In the genomic region with DNA sequence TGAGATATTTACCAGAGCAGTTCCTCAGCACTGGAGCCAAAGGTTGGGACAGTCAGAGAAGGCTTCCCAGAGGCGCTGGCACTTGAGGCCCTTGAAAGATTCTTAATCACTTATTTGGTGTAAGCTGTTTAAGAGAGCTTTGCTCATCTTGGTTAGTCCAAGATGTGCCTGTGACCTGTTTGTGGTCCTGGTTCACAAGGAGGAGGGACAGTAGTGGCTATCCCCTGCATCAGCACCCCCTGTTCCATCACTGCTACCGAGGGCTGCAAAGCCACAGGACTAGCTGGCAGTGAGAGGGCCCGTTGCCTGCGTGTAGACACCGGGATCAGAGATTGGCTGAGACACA, we compare ENCODE assay signal across 22 cellular contexts. TPM values are rescaled to one million over a fixed set of nuclear protein-coding genes. Genes with fewer than 3 reads are reported as not detected.
DNase-seq lines count a peak whose midpoint lies in the region; ATAC-seq, FAIRE-seq and TF ChIP-seq lines count a peak whose summit lies in the region.
"Had no signal": no experiment of that assay in that cellular context is flagged by ENCODE, and none has a peak within 500 bp of the region (broad histone marks: within the 10 kb centered on the region; RNA-seq: fewer than 3 reads in every experiment).

No MANE protein-coding gene starts in this region.

- H3K18ac ChIP-seq in trophoblast cell (ENCODE audit: low read length) = peak overlapping the region; percentile 44

- H3K36me3 ChIP-seq in Peyer's patch (no peaks in the 10 kb centered on the region), HepG2 (replicated peaks in 1 of 2; ENCODE audit: control insufficient read depth in 1 of 2, insufficient read depth in 2 of 2, low read length in 2 of 2) (no peaks in the 10 kb centered on the region), trophoblast cell (ENCODE audit: control insufficient read depth in 1 of 2, insufficient read depth in 2 of 2, low read length in 2 of 2) (no peaks in the 10 kb centered on the region)
- H3K36me3 ChIP-seq: BLaER1 treated with 17β-estradiol and CSF1 and Interleukin-3, amounts not matched to agents 10 nM and 100 nM; MG63 had no signal

- no peak for TF ChIP-seq POLR2A in A549 (IDR thresholded peaks at IDR 0.05; ENCODE audit: low read length)
- TF ChIP-seq POLR2A in Peyer's patch (IDR thresholded peaks at IDR 0.05) = no peak
- peak in 1 of 2 experiments; percentile 8; a peak in 1 of 4 replicates for TF ChIP-seq POLR2A in HepG2 (IDR thresholded peaks at IDR 0.05; ENCODE audit: insufficient read depth in 1 of 2, low read depth in 2 of 2, low read length in 2 of 2)

- H3K4ac ChIP-seq in trophoblast cell (ENCODE audit: low read depth, low read length) = no peak overlapping the region

- H2BK12ac ChIP-seq in trophoblast cell (ENCODE audit: low read length) = peak overlapping the region; percentile 34

- peak overlapping the region; percentile 72 for H2AK5ac ChIP-seq in trophoblast cell (ENCODE audit: low read length)

- WGBS in A549 (ENCODE audit: missing lambda C conversion rate) = 83% methylated on average over 5 of the region's 5 CpGs
- 0% methylated on average over 1 of the region's 5 CpGs for whole genome bisulfite sequencing in HepG2 (ENCODE audit: low lambda C conversion rate)
- WGBS in trophoblast cell (ENCODE audit: extremely low coverage, insufficient coverage, insufficient read length) = no CpG with 5 or more reads among the region's 5 CpGs

- TSS peak; percentile 87 for BruUV-seq in HepG2 (replicated peaks; lab: Mats Ljungman, UMichigan)

- H4K91ac ChIP-seq in trophoblast cell (ENCODE audit: low read depth, low read length) = peak overlapping the region; percentile 30

- CTCF ChIA-PET in A549 (lab: Yijun Ruan, JAX) (interaction anchor here (0.8 kb wide), 1 partner anchor 37 kb away, joined by 4 read pairs; no protein-coding TSS in a partner anchor), HepG2 (lab: Yijun Ruan, JAX; ENCODE audit: low intra/inter-chr PET ratio, low total read pairs) (interaction anchor here (0.9 kb wide), 1 partner anchor 31 kb away, joined by 3 read pairs; no protein-coding TSS in a partner anchor)

- peaks cover 66% of the 10 kb centered on the region for H3K4me1 ChIP-seq in A549
- peaks cover 0 to 64% (median 6%) of the 10 kb centered on the region in 4 donors for H3K4me1 ChIP-seq in Peyer's patch
- peaks cover 95% of the 10 kb centered on the region for H3K4me1 ChIP-seq in HepG2 (ENCODE audit: insufficient read depth, low read length)
- peaks cover 28 to 32% of the 10 kb centered on the region in 2 experiments for H3K4me1 ChIP-seq in trophoblast cell (ENCODE audit: control insufficient read depth in 1 of 2, insufficient read depth in 2 of 2, low read length in 2 of 2)

- H3K4me3 ChIP-seq in A549 = no peak overlapping the region
- peak overlapping the region in 2 of 4 donors; percentile 38 for H3K4me3 ChIP-seq in Peyer's patch
- peak overlapping the region; percentile 34 to 78 (median 48) for H3K4me3 ChIP-seq in HepG2 (replicated peaks in 1 of 3; ENCODE audit: insufficient read depth in 1 of 3, low read depth in 2 of 3, low read length in 3 of 3)
- H3K4me3 ChIP-seq in trophoblast cell (ENCODE audit: low read depth, low read length) = no peak overlapping the region
- H3K4me3 ChIP-seq: BLaER1 treated with 17β-estradiol and CSF1 and Interleukin-3, amounts not matched to agents 10 nM and 100 nM; MG63 had no signal

- H2AFZ ChIP-seq in HepG2 (ENCODE audit: low read length) (no peak overlapping the region), trophoblast cell (ENCODE audit: insufficient read depth, low read length, poor library complexity) (no peak overlapping the region)

- H2BK120ac ChIP-seq in trophoblast cell (ENCODE audit: insufficient read depth, low read length, poor library complexity) = peak overlapping the region; percentile 29

- no peak overlapping the region for H4K12ac ChIP-seq in trophoblast cell (ENCODE audit: low read depth, low read length)

- in situ Hi-C loops in HepG2 (cut with HindIII; ENCODE audit: extremely low pct_ligation_motif_present, low pct_unique_long_range_greater_than_20kb) = loop anchor here (5.0 kb wide), 1 partner anchor 33 kb away; the partner anchor contains the start of gene VEGFA

- TF ChIP-seq CTCF in A549 (IDR thresholded peaks at IDR 0.05) (no peak), Peyer's patch (IDR thresholded peaks at IDR 0.05) (no peak), HepG2 (CRISPR knock-in tag; IDR thresholded peaks at IDR 0.05) (no peak)

- FAIRE-seq in A549 (lab: Jason Lieb, UNC) (no peak), HepG2 (lab: Jason Lieb, UNC) (no peak)
- FAIRE-seq: D721Med, RCC 7860 had no signal

- no peak overlapping the region for H2BK5ac ChIP-seq in trophoblast cell (ENCODE audit: low read depth, low read length, poor library complexity)

- H3K14ac ChIP-seq in trophoblast cell (ENCODE audit: low read length) = no peak overlapping the region

- intact Hi-C loops in HepG2 (cut with micrococcal nuclease; ENCODE audit: unreplicated experiment) = no loop called here

- H3K27ac ChIP-seq in A549 (peak overlapping the region; percentile 60 to 79), Peyer's patch (peak overlapping the region in 3 of 4 donors; percentile 74 to 96 (median 88)), HepG2 (ENCODE audit: extremely low read length, insufficient read depth, low read length) (peak overlapping the region; percentile 79), trophoblast cell (ENCODE audit: low read depth, low read length) (no peak overlapping the region)
- H3K27ac ChIP-seq: HL-60 had no signal

- no peak overlapping the region for H3K23ac ChIP-seq in trophoblast cell (ENCODE audit: low read length)

- POLR2A ChIA-PET in A549 (lab: Yijun Ruan, JAX) (no interaction called here), HepG2 (lab: Yijun Ruan, JAX) (interaction anchor here (1.0 to 4.7 kb wide), 13 partner anchors 9 to 267 kb away, joined by 3 to 66 read pairs (median 14); partner anchors contain the start of genes GTPBP2 and VEGFA)

- H3K79me1 ChIP-seq in trophoblast cell (ENCODE audit: low read length) = peaks cover 12% of the 10 kb centered on the region

- H3K4me2 ChIP-seq in A549 (peak overlapping the region; percentile 76), HepG2 (ENCODE audit: low read depth, low read length) (peak overlapping the region; percentile 95), trophoblast cell (ENCODE audit: low read length) (no peak overlapping the region)

- H4K20me1 ChIP-seq in HepG2 (ENCODE audit: insufficient read depth, low read length) = no peaks in the 10 kb centered on the region
- H4K20me1 ChIP-seq: BLaER1 treated with 17β-estradiol and CSF1 and Interleukin-3, amounts not matched to agents 10 nM and 100 nM had no signal

- H3K79me2 ChIP-seq in HepG2 (ENCODE audit: insufficient read depth, low read length) = no peaks in the 10 kb centered on the region
- no peaks in the 10 kb centered on the region for H3K79me2 ChIP-seq in trophoblast cell (ENCODE audit: control insufficient read depth, insufficient read depth, low read length, poor library complexity)

- no peak overlapping the region for H4K8ac ChIP-seq in trophoblast cell (ENCODE audit: low read depth, low read length)

- TF ChIP-seq RAD21 in A549 (conservative IDR thresholded peaks at IDR 0.05 in 1 of 2, IDR thresholded peaks at IDR 0.05 in 1 of 2) = no peak
- no peak for TF ChIP-seq RAD21 in HepG2 (CRISPR knock-in tag; IDR thresholded peaks at IDR 0.05)

- H3K9ac ChIP-seq in HepG2 (ENCODE audit: insufficient read depth, low read depth, low read length) = peak overlapping the region; percentile 68
- H3K9ac ChIP-seq in trophoblast cell (ENCODE audit: low read length) = no peak overlapping the region
- H3K9ac ChIP-seq: BLaER1 treated with 17β-estradiol and CSF1 and Interleukin-3, amounts not matched to agents 10 nM and 100 nM had no signal

- ATAC-seq in A549 (no peak), HepG2 (peak; percentile 54; the same call in 2 of the 3 replicates)
- ATAC-seq: CD8-positive, alpha-beta T cell; SK-N-SH treated with all-trans-retinoic acid at 6 μM for 48 hours had no signal

- H3K27me3 ChIP-seq in Peyer's patch (no peaks in the 10 kb centered on the region), HepG2 (ENCODE audit: control insufficient read depth in 1 of 2, insufficient read depth in 2 of 2, low read length in 2 of 2) (no peaks in the 10 kb centered on the region; a peak in 2 of 5 replicates), trophoblast cell (ENCODE audit: insufficient read depth, low read length) (no peaks in the 10 kb centered on the region)
- H3K27me3 ChIP-seq: BLaER1 treated with 17β-estradiol and CSF1 and Interleukin-3, amounts not matched to agents 10 nM and 100 nM; MG63 had no signal

- H3K9me3 ChIP-seq in A549 = no peaks in the 10 kb centered on the region
- H3K9me3 ChIP-seq in Peyer's patch = no peaks in the 10 kb centered on the region
- H3K9me3 ChIP-seq in HepG2 (ENCODE audit: low read length) = no peaks in the 10 kb centered on the region
- H3K9me3 ChIP-seq in trophoblast cell (ENCODE audit: insufficient read depth, low read depth, low read length) = no peaks in the 10 kb centered on the region
- H3K9me3 ChIP-seq: BLaER1 treated with 17β-estradiol and CSF1 and Interleukin-3, amounts not matched to agents 10 nM and 100 nM; MG63 had no signal

- TF ChIP-seq EP300 in A549 (IDR thresholded peaks at IDR 0.05) (no peak), HepG2 (IDR thresholded peaks at IDR 0.05; ENCODE audit: low read depth in 2 of 2, low read length in 2 of 2) (no peak), HepG2 (CRISPR knock-in tag; IDR thresholded peaks at IDR 0.05; ENCODE audit: borderline replicate concordance) (no peak)

- no peak for DNase-seq in A549 (ENCODE audit: low read depth in 1 of 2, low spot score in 1 of 2)
- no peak for DNase-seq in Peyer's patch
- peak; percentile 48 for DNase-seq in HepG2 (ENCODE audit: low spot score)
- DNase-seq in trophoblast cell = no peak
- no peak for DNase-seq in RKO (ENCODE audit: low spot score)
- no peak for DNase-seq in GM19240 (ENCODE audit: insufficient read length, low spot score)
- DNase-seq in effector CD8-positive, alpha-beta T cell (lab: John Stamatoyannopoulos, UW) = no peak
- no peak for DNase-seq in SHP77 treated with DMSO at 0.1 percent for 48 hours (lab: John Stamatoyannopoulos, UW)
- DNase-seq: CD8-positive, alpha-beta T cell; DND-41; Karpas-422; MG63; NCI-H1092; NCI-H1436 treated with DMSO at 0.1 percent for 48 hours; NCI-H2029 treated with DMSO at 0.1 percent for 48 hours; NCI-H2171; Right ventricle myocardium superior had no signal

RNA-seq across cellular contexts. Expression of gene VEGFA, which starts 35.7 kb away (rescaled TPM):
- polyA plus RNA-seq in A549 (2011; rRNA removed) (83.7 and 101 TPM in 2 replicates), A549 (2017; fragmentation: RNase III; extraction: RNeasy Plus Mini Kit Qiagen cat#74134 plus additional on column Dnase treatment) (35.4 to 41.1 TPM (median 35.8 TPM) in 3 replicates), HepG2 (2011; rRNA removed) (629 and 1,104 TPM in 2 replicates)
- polyA plus RNA-seq in A549 (2012; cell fraction: cytosol; rRNA removed) = 71.6 and 78.6 TPM in 2 replicates
- polyA plus RNA-seq in A549 (2012; cell fraction: nucleus; rRNA removed) = 87.2 and 111 TPM in 2 replicates
- polyA minus RNA-seq in A549 (2011; rRNA and poly(A)+ RNA removed) = 125 and 135 TPM in 2 replicates
- total RNA-seq in Peyer's patch (100 to 1,000 TPM; 202 to 663 (median 418) TPM), HepG2 (2016; rRNA removed; fragmentation: Illumina TruSeq; extraction: Trizol) (34.1 and 68.1 TPM in 2 replicates)
- total RNA-seq in HepG2 (2016; cell fraction: cytosol; rRNA removed; fragmentation: Illumina TruSeq; extraction: Trizol; ENCODE audit: low read depth) = 13.4 and 14.2 TPM in 2 replicates
- 26.8 and 72.7 TPM in 2 replicates for total RNA-seq in HepG2 (2016; cell fraction: insoluble cytoplasmic fraction; rRNA removed; fragmentation: Illumina TruSeq; extraction: Trizol)
- 33.1 and 34.4 TPM in 2 replicates for total RNA-seq in HepG2 (2016; cell fraction: membrane; rRNA removed; fragmentation: Illumina TruSeq; extraction: Trizol)
- total RNA-seq in HepG2 (2016; cell fraction: nucleus; rRNA removed; fragmentation: Illumina TruSeq; extraction: Trizol) = 81.5 and 95.8 TPM in 2 replicates
- polyA plus RNA-seq in HepG2 (2011; cell fraction: cytosol; rRNA removed) = 292 and 298 TPM in 2 replicates
- 3,652 and 4,474 TPM in 2 replicates for polyA plus RNA-seq in HepG2 (2011; cell fraction: nucleus; rRNA removed)
- polyA plus RNA-seq in HepG2 (2012) = 463 and 546 TPM in 2 replicates
- 9.2 and 10.7 TPM in 2 replicates for polyA plus RNA-seq in HepG2 (2016; cell fraction: cytosol; fragmentation: Illumina TruSeq; extraction: Trizol; ENCODE audit: low read depth)
- polyA plus RNA-seq in HepG2 (2016; cell fraction: insoluble cytoplasmic fraction; fragmentation: Illumina TruSeq; extraction: Trizol; ENCODE audit: low read depth) = 34.1 and 41.6 TPM in 2 replicates
- 24.8 and 25.3 TPM in 2 replicates for polyA plus RNA-seq in HepG2 (2016; cell fraction: membrane; fragmentation: Illumina TruSeq; extraction: Trizol; ENCODE audit: low read depth)
- polyA plus RNA-seq in HepG2 (2016; cell fraction: nucleus; fragmentation: Illumina TruSeq; extraction: Trizol; ENCODE audit: insufficient read depth, low read depth) = 253 and 267 TPM in 2 replicates
- polyA minus RNA-seq in HepG2 (2011; rRNA and poly(A)+ RNA removed; ENCODE audit: low replicate concordance) = 238 and 645 TPM in 2 replicates
- 122 and 136 TPM in 2 replicates for polyA minus RNA-seq in HepG2 (2011; cell fraction: cytosol; rRNA and poly(A)+ RNA removed)
- 312 and 405 TPM in 2 replicates for polyA minus RNA-seq in HepG2 (2011; cell fraction: nucleus; rRNA and poly(A)+ RNA removed)
- polyA plus RNA-seq in trophoblast cell (2013) = 111 and 117 TPM in 2 replicates

Comparison
In these comparisons a context has a peak if more than half of its experiments do, and no peak if none do; other contexts are left out.
1. H3K4me3 ChIP-seq: peak in HepG2 (3 of 3); none in A549 (single experiment) and trophoblast cell (single experiment).